Comparison of ENCODE assay signal across 1 cellular context in genomic region chr7:135238112-135238744, GRCh38.
TF ChIP-seq lines count a peak whose summit lies in the region.

No MANE protein-coding gene starts in this region.

TF ChIP-seq in HCT116, 20 proteins besides CTCF, POLR2A, EP300 and RAD21 (continued from another document):
- peak; percentile 69; the same call in 1 of the 2 replicates for TF ChIP-seq CBX3 (IDR thresholded peaks at IDR 0.05; ENCODE audit: low read depth)
- peak; percentile 61 for TF ChIP-seq YY1 (IDR thresholded peaks at IDR 0.05; ENCODE audit: extremely low read depth, insufficient replicate concordance, low read depth, low read length)
TF ChIP-seq in HCT116: peak in this region for 2.
